Comparison of ENCODE assay signal across 26 cellular contexts in genomic region chr10:94264085-94264484, GRCh38.
"Had no signal": no experiment of that assay in that cellular context is flagged by ENCODE, and none has a peak within 500 bp of the region (broad histone marks: within the 10 kb centered on the region; RNA-seq: fewer than 3 reads in every experiment).

No MANE protein-coding gene starts in this region.

- H2AFZ ChIP-seq: PC-9 had no signal

- H3K4me2 ChIP-seq: KMS-11, PC-9 had no signal

- DNase-seq: activated CD4-positive, alpha-beta memory T cell treated with anti-CD3 and anti-CD28 coated beads for 36 hours; activated CD4-positive, alpha-beta T cell treated with anti-CD3 and anti-CD28 coated beads, Interleukin-2, amount 10 ng/mL, durations not matched to agents 7 days and 5 days; activated CD4-positive, CD25-positive, alpha-beta regulatory T cell; activated CD8-positive, alpha-beta memory T cell treated with anti-CD3 and anti-CD28 coated beads for 24 hours; activated gamma-delta T cell; activated naive CD4-positive, alpha-beta T cell treated with anti-CD3 and anti-CD28 coated beads for 36 hours; activated T-cell treated with anti-CD3 and anti-CD28 coated beads for 4 hours; activated T-cell treated with anti-CD3 and anti-CD28 coated beads, Interleukin-2, amount 50 U/mL, for 48 hours; amygdala; NCI-H1092; NCI-H1417 treated with DMSO at 0.1 percent for 48 hours; NCI-H1694; NCI-H2081 treated with DMSO at 0.1 percent for 48 hours; NCI-H510A treated with DMSO at 0.1 percent for 48 hours; NCI-H69; PC-9; SHP77 treated with DMSO at 0.1 percent for 48 hours; T-cell; T-helper 2 cell; T1000 had no signal

- H3K9ac ChIP-seq: KMS-11 had no signal

- H3K27ac ChIP-seq: KMS-11, PC-9, SK-N-MC, VCaP had no signal

- H3K4me3 ChIP-seq: PC-9, SK-N-MC had no signal

- ATAC-seq: activated T-helper 17 cell treated with anti-CD3 and anti-CD28 coated beads, Interleukin-2, amount 50 U/mL, for 72 hours; T-cell had no signal

- FAIRE-seq: astrocyte, colon had no signal
